Comparison of ENCODE assay signal across 14 cellular contexts in genomic region chr3:22245122-22245521, GRCh38.
DNase-seq lines count a peak whose midpoint lies in the region; ATAC-seq and TF ChIP-seq lines count a peak whose summit lies in the region.
"Had no signal": no experiment of that assay in that cellular context is flagged by ENCODE, and none has a peak within 500 bp of the region (broad histone marks: within the 10 kb centered on the region; RNA-seq: fewer than 3 reads in every experiment).

No MANE protein-coding gene starts in this region.

- H3K4me3 Mint-ChIP-seq in WTC11, result no peak overlapping the region
- H3K4me3 Mint-ChIP-seq: activated naive CD4-positive, alpha-beta T cell treated with anti-CD3 and anti-CD28 coated beads, Interleukin-2, amount 50 U/mL, for 24 hours; effector memory CD8-positive, alpha-beta T cell; nephron progenitor cell had no signal

- no peaks in the 10 kb centered on the region for H3K27me3 Mint-ChIP-seq in WTC11 (ENCODE audit: low read depth)
- H3K27me3 Mint-ChIP-seq: activated naive CD4-positive, alpha-beta T cell treated with anti-CD3 and anti-CD28 coated beads, Interleukin-2, amount 50 U/mL, for 24 hours; effector memory CD8-positive, alpha-beta T cell had no signal

- H3K9me3 Mint-ChIP-seq in WTC11, result no peaks in the 10 kb centered on the region
- H3K9me3 Mint-ChIP-seq: activated naive CD4-positive, alpha-beta T cell treated with anti-CD3 and anti-CD28 coated beads, Interleukin-2, amount 50 U/mL, for 24 hours; nephron progenitor cell had no signal

- ATAC-seq in WTC11 (no peak), GM18505 (IDR thresholded peaks at IDR 0.05; ENCODE audit: unreplicated experiment) (no peak)
- ATAC-seq: effector memory CD8-positive, alpha-beta T cell; stimulated activated naive CD8-positive, alpha-beta T cell treated with anti-CD3 and anti-CD28 coated beads, Interleukin-15, Interleukin-2, amounts not matched to agents 100 U/mL and 50 U/mL, for 24 hours had no signal

- DNase-seq in A172 (ENCODE audit: low spot score) (peak; percentile 82), MG63 (peak; percentile 74), choroid plexus epithelial cell (ENCODE audit: low read depth) (peak; percentile 94), kidney epithelial cell (ENCODE audit: low read depth) (peak; percentile 47), NCI-H2107 treated with DMSO at 0.1 percent for 48 hours (lab: John Stamatoyannopoulos, UW; ENCODE audit: unreplicated experiment) (no peak), WTC11 (ENCODE audit: low spot score) (no peak), NCI-H1436 (lab: John Stamatoyannopoulos, UW) (no peak)
- DNase-seq: activated CD8-positive, alpha-beta memory T cell treated with anti-CD3 and anti-CD28 coated beads for 24 hours; effector memory CD8-positive, alpha-beta T cell; NCI-H2029; nephron progenitor cell; stimulated activated naive CD8-positive, alpha-beta T cell treated with anti-CD3 and anti-CD28 coated beads, Interleukin-15, Interleukin-2, amounts not matched to agents 100 U/mL and 50 U/mL, for 24 hours had no signal

- H3K36me3 Mint-ChIP-seq in WTC11, result no peaks in the 10 kb centered on the region
- H3K36me3 Mint-ChIP-seq: activated naive CD4-positive, alpha-beta T cell treated with anti-CD3 and anti-CD28 coated beads, Interleukin-2, amount 50 U/mL, for 24 hours had no signal

- no peaks in the 10 kb centered on the region for H3K9me3 ChIP-seq in MG63

- CTCF ChIA-PET in WTC11 (lab: Charles Lee), result no interaction called here

- H3K4me1 Mint-ChIP-seq in WTC11, result peaks cover 5% of the 10 kb centered on the region; the same call in 1 of the 2 replicates
- H3K4me1 Mint-ChIP-seq: activated naive CD4-positive, alpha-beta T cell treated with anti-CD3 and anti-CD28 coated beads, Interleukin-2, amount 50 U/mL, for 24 hours; nephron progenitor cell had no signal

- H3K27ac Mint-ChIP-seq in WTC11, result no peak overlapping the region
- H3K27ac Mint-ChIP-seq: activated naive CD4-positive, alpha-beta T cell treated with anti-CD3 and anti-CD28 coated beads, Interleukin-2, amount 50 U/mL, for 24 hours; effector memory CD8-positive, alpha-beta T cell; nephron progenitor cell had no signal

- H3K36me3 ChIP-seq in MG63 (no peaks in the 10 kb centered on the region), kidney epithelial cell (ENCODE audit: control insufficient read depth, insufficient read depth, low read length) (no peaks in the 10 kb centered on the region)

- no peaks in the 10 kb centered on the region for H3K27me3 ChIP-seq in MG63
- no peaks in the 10 kb centered on the region for H3K27me3 ChIP-seq in kidney epithelial cell (ENCODE audit: control insufficient read depth, insufficient read depth, low read length)

- TF ChIP-seq POLR2A in GM18505 (IDR thresholded peaks at IDR 0.05; ENCODE audit: borderline replicate concordance, extremely low read depth, insufficient read depth, insufficient read length), result no peak

- POLR2A ChIA-PET in WTC11 (lab: Charles Lee), result no interaction called here

- H3K4me3 ChIP-seq in MG63 (no peak overlapping the region), choroid plexus epithelial cell (ENCODE audit: low read depth, low read length) (no peak overlapping the region), kidney epithelial cell (ENCODE audit: low read depth, low read length) (no peak overlapping the region)

- TF ChIP-seq CTCF in choroid plexus epithelial cell (conservative IDR thresholded peaks at IDR 0.05; ENCODE audit: low read depth, low read length), result no peak
- TF ChIP-seq CTCF in kidney epithelial cell (IDR thresholded peaks at IDR 0.05; ENCODE audit: insufficient read depth, low read length, poor library complexity, severe bottlenecking), result no peak
- no peak for TF ChIP-seq CTCF in WTC11 (IDR thresholded peaks at IDR 0.05)

TF ChIP-seq in WTC11, 78 proteins besides CTCF, POLR2A, EP300 and RAD21 (continues in another document):
- TF ChIP-seq, protein P1, sequence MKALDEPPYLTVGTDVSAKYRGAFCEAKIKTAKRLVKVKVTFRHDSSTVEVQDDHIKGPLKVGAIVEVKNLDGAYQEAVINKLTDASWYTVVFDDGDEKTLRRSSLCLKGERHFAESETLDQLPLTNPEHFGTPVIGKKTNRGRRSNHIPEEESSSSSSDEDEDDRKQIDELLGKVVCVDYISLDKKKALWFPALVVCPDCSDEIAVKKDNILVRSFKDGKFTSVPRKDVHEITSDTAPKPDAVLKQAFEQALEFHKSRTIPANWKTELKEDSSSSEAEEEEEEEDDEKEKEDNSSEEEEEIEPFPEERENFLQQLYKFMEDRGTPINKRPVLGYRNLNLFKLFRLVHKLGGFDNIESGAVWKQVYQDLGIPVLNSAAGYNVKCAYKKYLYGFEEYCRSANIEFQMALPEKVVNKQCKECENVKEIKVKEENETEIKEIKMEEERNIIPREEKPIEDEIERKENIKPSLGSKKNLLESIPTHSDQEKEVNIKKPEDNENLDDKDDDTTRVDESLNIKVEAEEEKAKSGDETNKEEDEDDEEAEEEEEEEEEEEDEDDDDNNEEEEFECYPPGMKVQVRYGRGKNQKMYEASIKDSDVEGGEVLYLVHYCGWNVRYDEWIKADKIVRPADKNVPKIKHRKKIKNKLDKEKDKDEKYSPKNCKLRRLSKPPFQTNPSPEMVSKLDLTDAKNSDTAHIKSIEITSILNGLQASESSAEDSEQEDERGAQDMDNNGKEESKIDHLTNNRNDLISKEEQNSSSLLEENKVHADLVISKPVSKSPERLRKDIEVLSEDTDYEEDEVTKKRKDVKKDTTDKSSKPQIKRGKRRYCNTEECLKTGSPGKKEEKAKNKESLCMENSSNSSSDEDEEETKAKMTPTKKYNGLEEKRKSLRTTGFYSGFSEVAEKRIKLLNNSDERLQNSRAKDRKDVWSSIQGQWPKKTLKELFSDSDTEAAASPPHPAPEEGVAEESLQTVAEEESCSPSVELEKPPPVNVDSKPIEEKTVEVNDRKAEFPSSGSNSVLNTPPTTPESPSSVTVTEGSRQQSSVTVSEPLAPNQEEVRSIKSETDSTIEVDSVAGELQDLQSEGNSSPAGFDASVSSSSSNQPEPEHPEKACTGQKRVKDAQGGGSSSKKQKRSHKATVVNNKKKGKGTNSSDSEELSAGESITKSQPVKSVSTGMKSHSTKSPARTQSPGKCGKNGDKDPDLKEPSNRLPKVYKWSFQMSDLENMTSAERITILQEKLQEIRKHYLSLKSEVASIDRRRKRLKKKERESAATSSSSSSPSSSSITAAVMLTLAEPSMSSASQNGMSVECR (CRISPR knock-in tag; IDR thresholded peaks at IDR 0.05; ENCODE audit: borderline replicate concordance), result no peak
- TF ChIP-seq FOXJ3 (CRISPR knock-in tag; IDR thresholded peaks at IDR 0.05; ENCODE audit: borderline replicate concordance) (no peak), ATF1 (CRISPR knock-in tag; IDR thresholded peaks at IDR 0.05) (no peak), E2F4 (CRISPR knock-in tag; IDR thresholded peaks at IDR 0.05; ENCODE audit: borderline replicate concordance, low read depth) (no peak), AR (CRISPR knock-in tag; IDR thresholded peaks at IDR 0.05) (no peak)

Comparison
In these comparisons a context has a peak if more than half of its experiments do, and no peak if none do; other contexts are left out.
1. DNase-seq: peak in A172 (single experiment), MG63 (single experiment), choroid plexus epithelial cell (single experiment) and kidney epithelial cell (single experiment); none in NCI-H2107 treated with DMSO at 0.1 percent for 48 hours (single experiment), WTC11 (single experiment) and NCI-H1436 (single experiment).